1 cellular context compared by ENCODE assay signal in the genomic region with DNA sequence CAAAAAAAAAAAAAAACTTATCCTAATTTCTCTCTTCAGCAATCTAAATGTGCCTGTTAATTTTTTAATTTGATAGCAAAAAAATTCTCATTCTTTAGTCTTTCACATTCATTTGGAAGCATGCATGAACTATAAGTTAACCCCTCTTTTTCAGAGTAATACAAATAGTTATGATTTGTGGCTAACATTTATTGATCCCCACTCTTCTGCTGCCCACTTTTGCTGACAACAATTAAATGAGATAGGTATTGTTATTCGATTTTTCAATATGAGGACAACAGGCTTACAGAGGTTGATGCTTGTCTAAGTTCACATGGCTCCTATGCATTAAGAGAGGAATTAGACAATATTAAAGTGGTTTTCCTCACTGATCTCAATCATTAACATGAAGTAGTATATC.
TF ChIP-seq lines count a peak whose summit lies in the region.

No MANE protein-coding gene starts in this region.

TF ChIP-seq in WTC11, 78 proteins besides CTCF, POLR2A, EP300 and RAD21 (continued from another document):
- TF ChIP-seq, protein P1, sequence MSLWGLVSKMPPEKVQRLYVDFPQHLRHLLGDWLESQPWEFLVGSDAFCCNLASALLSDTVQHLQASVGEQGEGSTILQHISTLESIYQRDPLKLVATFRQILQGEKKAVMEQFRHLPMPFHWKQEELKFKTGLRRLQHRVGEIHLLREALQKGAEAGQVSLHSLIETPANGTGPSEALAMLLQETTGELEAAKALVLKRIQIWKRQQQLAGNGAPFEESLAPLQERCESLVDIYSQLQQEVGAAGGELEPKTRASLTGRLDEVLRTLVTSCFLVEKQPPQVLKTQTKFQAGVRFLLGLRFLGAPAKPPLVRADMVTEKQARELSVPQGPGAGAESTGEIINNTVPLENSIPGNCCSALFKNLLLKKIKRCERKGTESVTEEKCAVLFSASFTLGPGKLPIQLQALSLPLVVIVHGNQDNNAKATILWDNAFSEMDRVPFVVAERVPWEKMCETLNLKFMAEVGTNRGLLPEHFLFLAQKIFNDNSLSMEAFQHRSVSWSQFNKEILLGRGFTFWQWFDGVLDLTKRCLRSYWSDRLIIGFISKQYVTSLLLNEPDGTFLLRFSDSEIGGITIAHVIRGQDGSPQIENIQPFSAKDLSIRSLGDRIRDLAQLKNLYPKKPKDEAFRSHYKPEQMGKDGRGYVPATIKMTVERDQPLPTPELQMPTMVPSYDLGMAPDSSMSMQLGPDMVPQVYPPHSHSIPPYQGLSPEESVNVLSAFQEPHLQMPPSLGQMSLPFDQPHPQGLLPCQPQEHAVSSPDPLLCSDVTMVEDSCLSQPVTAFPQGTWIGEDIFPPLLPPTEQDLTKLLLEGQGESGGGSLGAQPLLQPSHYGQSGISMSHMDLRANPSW (CRISPR knock-in tag; conservative IDR thresholded peaks at IDR 0.05; ENCODE audit: low read depth): no peak
